In genomic region chr12:54723653-54724256, GRCh38 we compare ENCODE assay signal across 8 cellular contexts.
A peak's percentile ranks its signal among the peaks of the same experiment; 100 is the strongest.
DNase-seq lines count a peak whose midpoint lies in the region; ATAC-seq and TF ChIP-seq lines count a peak whose summit lies in the region.

No MANE protein-coding gene starts in this region.

- H3K36me3 ChIP-seq in psoas muscle (ENCODE audit: insufficient read depth in 1 of 2, low read depth in 1 of 2): no peaks in the 10 kb centered on the region

- no peaks in the 10 kb centered on the region for H3K9me3 ChIP-seq in psoas muscle

- no peaks in the 10 kb centered on the region for H3K4me1 ChIP-seq in psoas muscle

- TF ChIP-seq CTCF in GM20000 (IDR thresholded peaks at IDR 0.05; ENCODE audit: extremely low read depth, missing control alignments) (peak; percentile 36), psoas muscle (IDR thresholded peaks at IDR 0.05) (peak; percentile 17)

- CTCF ChIA-PET in HEK293T (lab: Yijun Ruan, JAX): interaction anchor here (0.6 to 1.5 kb wide), 6 partner anchors 25 to 565 kb away, joined by 3 to 4 read pairs (median 4); no protein-coding TSS in a partner anchor

- intact Hi-C loops in psoas muscle (cut with DNase I): no loop called here

- no peak overlapping the region for H3K4me3 ChIP-seq in psoas muscle

- no peak overlapping the region for H3K27ac ChIP-seq in psoas muscle

- DNase-seq in NCI-H2171 treated with DMSO at 0.1 percent for 48 hours (lab: John Stamatoyannopoulos, UW): peak; percentile 3
- no peak for DNase-seq in NCI-H2171 (lab: John Stamatoyannopoulos, UW)
- DNase-seq in GM20000 (ENCODE audit: low spot score): peak; percentile 13
- peak; percentile 45 for DNase-seq in NCI-H69 (lab: John Stamatoyannopoulos, UW)
- DNase-seq in effector CD4-positive, alpha-beta T cell: peak; percentile 24
- DNase-seq in psoas muscle: no peak
- no peak for DNase-seq in HEK293T (ENCODE audit: extremely low spot score)
- DNase-seq in C1 segment of cervical spinal cord (lab: John Stamatoyannopoulos, UW): no peak

- POLR2A ChIA-PET in HEK293T (lab: Yijun Ruan, JAX): no interaction called here

- no peak for ATAC-seq in psoas muscle

- peaks cover 0 to 3% (median 2%) of the 10 kb centered on the region in 3 donors for H3K27me3 ChIP-seq in psoas muscle (ENCODE audit: insufficient read depth in 3 of 3, low read length in 2 of 3)

- 63 to 73% (median 68%) methylated on average over 2 of the region's 2 CpGs for WGBS in psoas muscle, 3 donors

TF ChIP-seq in HEK293T, 16 proteins besides CTCF, POLR2A, EP300 and RAD21:
- TF ChIP-seq FOXA1 (IDR thresholded peaks at IDR 0.05) (no peak), BHLHE40 (IDR thresholded peaks at IDR 0.05; ENCODE audit: borderline replicate concordance) (no peak), SP1 (IDR thresholded peaks at IDR 0.05) (no peak), TARDBP (IDR thresholded peaks at IDR 0.05) (no peak), NFRKB (IDR thresholded peaks at IDR 0.05) (no peak)
- TF ChIP-seq, protein P1, sequence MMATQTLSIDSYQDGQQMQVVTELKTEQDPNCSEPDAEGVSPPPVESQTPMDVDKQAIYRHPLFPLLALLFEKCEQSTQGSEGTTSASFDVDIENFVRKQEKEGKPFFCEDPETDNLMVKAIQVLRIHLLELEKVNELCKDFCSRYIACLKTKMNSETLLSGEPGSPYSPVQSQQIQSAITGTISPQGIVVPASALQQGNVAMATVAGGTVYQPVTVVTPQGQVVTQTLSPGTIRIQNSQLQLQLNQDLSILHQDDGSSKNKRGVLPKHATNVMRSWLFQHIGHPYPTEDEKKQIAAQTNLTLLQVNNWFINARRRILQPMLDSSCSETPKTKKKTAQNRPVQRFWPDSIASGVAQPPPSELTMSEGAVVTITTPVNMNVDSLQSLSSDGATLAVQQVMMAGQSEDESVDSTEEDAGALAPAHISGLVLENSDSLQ (IDR thresholded peaks at IDR 0.05): no peak

Comparison
In these comparisons a context has a peak if more than half of its experiments do, and no peak if none do; other contexts are left out.
1. DNase-seq: peak in NCI-H2171 treated with DMSO at 0.1 percent for 48 hours (single experiment), GM20000 (single experiment), NCI-H69 (single experiment) and effector CD4-positive, alpha-beta T cell (single experiment); none in NCI-H2171 (single experiment), psoas muscle (0 of 2), HEK293T (single experiment) and C1 segment of cervical spinal cord (0 of 14).